Comparison of ENCODE assay signal across 1 cellular context in the genomic region with DNA sequence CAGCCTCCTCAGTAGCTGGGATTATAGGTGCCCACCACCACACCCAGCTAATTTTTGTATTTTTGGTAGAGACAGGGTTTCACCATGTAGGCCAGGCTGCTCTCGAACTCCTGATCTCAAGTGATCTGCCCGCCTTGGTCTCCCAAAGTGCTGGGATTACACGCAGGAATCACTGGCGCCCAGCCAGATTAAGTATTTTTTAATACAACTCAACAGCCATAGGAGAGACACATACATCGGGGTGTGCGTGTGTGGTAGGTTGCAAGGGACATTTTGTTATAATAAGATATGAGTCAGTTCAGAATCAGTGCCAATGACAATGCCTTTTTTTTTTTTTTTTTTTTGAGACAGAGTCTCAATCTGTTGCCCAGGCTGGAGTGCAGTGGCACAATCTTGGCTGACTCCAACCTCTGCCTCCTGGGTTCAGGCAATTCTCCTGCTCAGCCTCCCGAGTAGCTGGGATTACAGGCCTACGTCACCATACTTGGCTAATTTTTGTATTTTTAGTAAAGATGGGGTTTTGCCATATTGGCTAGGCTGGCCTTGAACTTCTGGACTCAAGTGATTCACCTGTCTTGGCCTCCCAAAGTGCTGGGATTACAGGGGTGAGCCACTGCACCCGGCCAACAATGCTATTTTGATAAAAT.
TF ChIP-seq lines count a peak whose summit lies in the region.

No MANE protein-coding gene starts in this region.

TF ChIP-seq in K562, 482 proteins besides CTCF, POLR2A, EP300 and RAD21:
- TF ChIP-seq NFIC (IDR thresholded peaks at IDR 0.05), result peak; percentile 57
